In the genomic region with DNA sequence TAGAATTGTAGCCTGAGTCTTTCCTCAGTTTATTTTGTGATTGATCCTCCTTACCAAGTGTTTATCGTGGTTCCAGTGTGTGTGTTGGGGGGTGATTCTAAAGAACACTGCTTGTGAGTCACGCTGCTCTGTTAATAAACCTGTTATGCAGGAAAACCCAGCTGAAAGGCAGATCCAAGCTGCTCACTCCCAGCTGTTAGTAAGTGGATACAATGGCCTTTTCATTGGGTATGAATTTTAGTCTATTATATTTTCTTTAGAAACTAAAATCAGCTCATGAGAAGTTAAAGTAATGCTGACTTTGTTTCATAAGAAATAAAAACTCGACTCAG, we compare ENCODE assay signal across 8 cellular contexts. TPM values are rescaled to one million over a fixed set of nuclear protein-coding genes. Genes with fewer than 3 reads are reported as not detected.
DNase-seq lines count a peak whose midpoint lies in the region; ATAC-seq and TF ChIP-seq lines count a peak whose summit lies in the region.

No MANE protein-coding gene starts in this region.

- H3K4me1 Mint-ChIP-seq in activated CD8-positive, alpha-beta T cell treated with anti-CD3 and anti-CD28 coated beads, Interleukin-2, amount 10 ng/mL, durations not matched to agents 7 days and 5 days (ENCODE audit: low read depth), result peaks cover 22% of the 10 kb centered on the region

- H3K27ac Mint-ChIP-seq in activated CD8-positive, alpha-beta T cell treated with anti-CD3 and anti-CD28 coated beads, Interleukin-2, amount 10 ng/mL, durations not matched to agents 7 days and 5 days, result no peak overlapping the region

- DNase-seq in COLO668 (lab: John Stamatoyannopoulos, UW; ENCODE audit: unreplicated experiment) (peak; percentile 48), NCI-H2029 treated with DMSO at 0.1 percent for 48 hours (lab: John Stamatoyannopoulos, UW) (peak; percentile 78), dermis blood vessel endothelial cell (peak; percentile 88), omental fat pad (ENCODE audit: low spot score) (no peak)
- no peak for DNase-seq in activated T-cell treated with anti-CD3 and anti-CD28 coated beads, Interleukin-2, amount 50 U/mL, for 48 hours
- no peak for DNase-seq in activated CD8-positive, alpha-beta T cell treated with anti-CD3 and anti-CD28 coated beads, Interleukin-2, amount 10 ng/mL, durations not matched to agents 7 days and 5 days
- no peak for DNase-seq in stimulated activated CD4-positive, alpha-beta T cell treated with anti-CD3 and anti-CD28 coated beads, Interleukin-15, amount 100 ng/mL, for 24 hours

- H3K27me3 Mint-ChIP-seq in activated CD8-positive, alpha-beta T cell treated with anti-CD3 and anti-CD28 coated beads, Interleukin-2, amount 10 ng/mL, durations not matched to agents 7 days and 5 days (ENCODE audit: low read depth), result peaks cover 2% of the 10 kb centered on the region

- TF ChIP-seq CTCF in omental fat pad (IDR thresholded peaks at IDR 0.05), result no peak

- ATAC-seq in omental fat pad (ENCODE audit: low FRiP score) (peak; percentile 54), HG03108 (IDR thresholded peaks at IDR 0.05; ENCODE audit: unreplicated experiment) (no peak)
- no peak for ATAC-seq in activated CD8-positive, alpha-beta T cell treated with anti-CD3 and anti-CD28 coated beads, Interleukin-2, amount 10 ng/mL, durations not matched to agents 7 days and 5 days

- no peaks in the 10 kb centered on the region for H3K9me3 Mint-ChIP-seq in activated CD8-positive, alpha-beta T cell treated with anti-CD3 and anti-CD28 coated beads, Interleukin-2, amount 10 ng/mL, durations not matched to agents 7 days and 5 days (ENCODE audit: insufficient read depth)

- no peak overlapping the region for H3K4me3 Mint-ChIP-seq in activated CD8-positive, alpha-beta T cell treated with anti-CD3 and anti-CD28 coated beads, Interleukin-2, amount 10 ng/mL, durations not matched to agents 7 days and 5 days

- CTCF ChIA-PET in activated CD8-positive, alpha-beta T cell treated with anti-CD3 and anti-CD28 coated beads, Interleukin-2, amount 10 ng/mL, durations not matched to agents 7 days and 5 days (lab: Charles Lee), result interaction anchor here (1.2 kb wide), 1 partner anchor 13 kb away, joined by 3 read pairs; a partner anchor contains a TSS

- H3K36me3 Mint-ChIP-seq in activated CD8-positive, alpha-beta T cell treated with anti-CD3 and anti-CD28 coated beads, Interleukin-2, amount 10 ng/mL, durations not matched to agents 7 days and 5 days (ENCODE audit: low read depth), result no peaks in the 10 kb centered on the region

- POLR2A ChIA-PET in activated CD8-positive, alpha-beta T cell treated with anti-CD3 and anti-CD28 coated beads, Interleukin-2, amount 10 ng/mL, durations not matched to agents 7 days and 5 days (lab: Charles Lee), result interaction anchor here (1.3 kb wide), 1 partner anchor 13 kb away, joined by 3 read pairs; no protein-coding TSS in a partner anchor

RNA-seq across cellular contexts. Expression of a gene that starts 12.2 kb away (rescaled TPM):
- total RNA-seq in dermis blood vessel endothelial cell (157 and 236 TPM in 2 replicates), omental fat pad (100 to 1,000 TPM; 147 to 228 (median 170) TPM)
- total RNA-seq in activated CD8-positive, alpha-beta T cell treated with anti-CD3 and anti-CD28 coated beads, Interleukin-2, amount 10 ng/mL, durations not matched to agents 7 days and 5 days, result 10 to 100 TPM; 59.0 to 63.6 TPM

RNA-seq across cellular contexts. Expression of a gene that starts 26.5 kb away (rescaled TPM):
- total RNA-seq in dermis blood vessel endothelial cell (1.9 and 4.4 TPM in 2 replicates), omental fat pad (1 to 10 TPM in 2 of 4 donors, under 1 TPM in 2; 0.38 to 2.0 (median 0.98) TPM)
- under 1 TPM; 0.50 to 0.55 TPM for total RNA-seq in activated CD8-positive, alpha-beta T cell treated with anti-CD3 and anti-CD28 coated beads, Interleukin-2, amount 10 ng/mL, durations not matched to agents 7 days and 5 days

Comparison
In these comparisons a context has a peak if more than half of its experiments do, and no peak if none do; other contexts are left out.
1. DNase-seq: peak in COLO668 (single experiment), NCI-H2029 treated with DMSO at 0.1 percent for 48 hours (single experiment) and dermis blood vessel endothelial cell (single experiment); none in omental fat pad (single experiment), activated T-cell treated with anti-CD3 and anti-CD28 coated beads, Interleukin-2, amount 50 U/mL, for 48 hours (0 of 2), activated CD8-positive, alpha-beta T cell treated with anti-CD3 and anti-CD28 coated beads, Interleukin-2, amount 10 ng/mL, durations not matched to agents 7 days and 5 days (single experiment) and stimulated activated CD4-positive, alpha-beta T cell treated with anti-CD3 and anti-CD28 coated beads, Interleukin-15, amount 100 ng/mL, for 24 hours (single experiment).